Comparison of ENCODE assay signal across 13 cellular contexts in genomic region chr12:124505001-124505818, GRCh38.
DNase-seq lines count a peak whose midpoint lies in the region; ATAC-seq and TF ChIP-seq lines count a peak whose summit lies in the region.
"Had no signal": no experiment of that assay in that cellular context is flagged by ENCODE, and none has a peak within 500 bp of the region (broad histone marks: within the 10 kb centered on the region; RNA-seq: fewer than 3 reads in every experiment).

No MANE protein-coding gene starts in this region.

- H3K79me2 ChIP-seq in smooth muscle cell (ENCODE audit: low read depth), result peaks cover 92% of the 10 kb centered on the region

- H4K20me1 ChIP-seq in smooth muscle cell (ENCODE audit: low read depth), result peaks cover 100% of the 10 kb centered on the region

- H3K27ac ChIP-seq in HUES48 (ENCODE audit: low read depth, low read length), result peak overlapping the region; percentile 53
- peak overlapping the region; percentile 97 for H3K27ac ChIP-seq in RWPE2 (ENCODE audit: poor library complexity, severe bottlenecking)
- peak overlapping the region; percentile 58 to 86 (median 82) for H3K27ac ChIP-seq in esophagus squamous epithelium
- peak overlapping the region; percentile 94 for H3K27ac ChIP-seq in smooth muscle cell (ENCODE audit: low read depth)

- no peak for TF ChIP-seq POLR2A in esophagus squamous epithelium (IDR thresholded peaks at IDR 0.05)

- peaks cover 61% of the 10 kb centered on the region for H3K4me1 ChIP-seq in HUES48 (ENCODE audit: control insufficient read depth, insufficient read depth, low read length)
- peaks cover 46% of the 10 kb centered on the region for H3K4me1 ChIP-seq in RWPE2 (ENCODE audit: insufficient read depth, poor library complexity, severe bottlenecking)
- H3K4me1 ChIP-seq in esophagus squamous epithelium, result peaks cover 46 to 98% (median 55%) of the 10 kb centered on the region in 3 donors
- H3K4me1 ChIP-seq in smooth muscle cell (ENCODE audit: low read depth), result peaks cover 68% of the 10 kb centered on the region

- ATAC-seq in RWPE2 (ENCODE audit: low read depth), result no peak
- ATAC-seq in GM18520 (IDR thresholded peaks at IDR 0.05; ENCODE audit: unreplicated experiment), result no peak
- ATAC-seq: activated CD8-positive, alpha-beta T cell treated with anti-CD3 and anti-CD28 coated beads for 36 hours had no signal

- peaks cover 18% of the 10 kb centered on the region for H3F3A ChIP-seq in smooth muscle cell (ENCODE audit: low read depth)

- H3K27me3 ChIP-seq in HUES48 (ENCODE audit: control insufficient read depth, insufficient read depth, low read length) (no peaks in the 10 kb centered on the region), RWPE2 (ENCODE audit: insufficient read depth, poor library complexity, severe bottlenecking) (no peaks in the 10 kb centered on the region), esophagus squamous epithelium (no peaks in the 10 kb centered on the region), smooth muscle cell (ENCODE audit: low read depth) (no peaks in the 10 kb centered on the region)
- H3K27me3 ChIP-seq: MG63 had no signal

- WGBS in esophagus squamous epithelium, 2 donors, result 58 to 81% methylated on average over 12 to 14 of the region's 22 CpGs
- 91% methylated on average over 22 of the region's 22 CpGs for WGBS in smooth muscle cell (ENCODE audit: low lambda C conversion rate)

- no peak for DNase-seq in RWPE2 (ENCODE audit: low spot score)
- no peak for DNase-seq in esophagus squamous epithelium (lab: John Stamatoyannopoulos, UW)
- DNase-seq in smooth muscle cell (lab: John Stamatoyannopoulos, UW; ENCODE audit: unreplicated experiment), result no peak
- DNase-seq in NCI-H2227 (lab: John Stamatoyannopoulos, UW; ENCODE audit: unreplicated experiment), result no peak
- no peak for DNase-seq in germinal center (ENCODE audit: low spot score)
- DNase-seq in occipital lobe (lab: John Stamatoyannopoulos, UW), result no peak
- DNase-seq: activated CD8-positive, alpha-beta T cell treated with anti-CD3 and anti-CD28 coated beads for 36 hours; GM23248; MG63; stimulated activated CD4-positive, alpha-beta T cell treated with anti-CD3 and anti-CD28 coated beads, Interleukin-4, amount 100 ng/mL, for 1 hour; stimulated activated naive CD4-positive, alpha-beta T cell had no signal

- H3K36me3 ChIP-seq in HUES48 (ENCODE audit: control insufficient read depth, insufficient read depth, low read length), result no peaks in the 10 kb centered on the region
- peaks cover 11% of the 10 kb centered on the region; the same call in 1 of the 2 replicates for H3K36me3 ChIP-seq in RWPE2 (ENCODE audit: low read depth)
- H3K36me3 ChIP-seq in esophagus squamous epithelium, result no peaks in the 10 kb centered on the region
- H3K36me3 ChIP-seq in smooth muscle cell (ENCODE audit: low read depth), result no peaks in the 10 kb centered on the region
- H3K36me3 ChIP-seq: MG63 had no signal

- no peak for TF ChIP-seq CTCF in RWPE2 (IDR thresholded peaks at IDR 0.05; ENCODE audit: poor library complexity, severe bottlenecking)
- TF ChIP-seq CTCF in esophagus squamous epithelium (IDR thresholded peaks at IDR 0.05), result no peak
- TF ChIP-seq CTCF in smooth muscle cell (IDR thresholded peaks at IDR 0.05; ENCODE audit: borderline replicate concordance, insufficient read depth, poor library complexity, severe bottlenecking), result no peak

- H3K9me3 ChIP-seq in HUES48 (ENCODE audit: control insufficient read depth, insufficient read depth, low read length) (no peaks in the 10 kb centered on the region), RWPE2 (ENCODE audit: severe bottlenecking) (no peaks in the 10 kb centered on the region), esophagus squamous epithelium (no peaks in the 10 kb centered on the region), smooth muscle cell (replicated peaks; ENCODE audit: low read depth) (no peaks in the 10 kb centered on the region)
- H3K9me3 ChIP-seq: MG63 had no signal

- intact Hi-C loops in esophagus squamous epithelium (cut with DNase I), result no loop called here

- H3K4me2 ChIP-seq in smooth muscle cell, result no peak overlapping the region

- H3K9ac ChIP-seq in HUES48 (ENCODE audit: low read depth, low read length) (no peak overlapping the region), smooth muscle cell (ENCODE audit: low read depth) (no peak overlapping the region)

- H2AFZ ChIP-seq in smooth muscle cell (ENCODE audit: low read depth), result no peak overlapping the region
- H2AFZ ChIP-seq: GM23248 had no signal

- H3K4me3 ChIP-seq in HUES48 (ENCODE audit: low read depth, low read length), result no peak overlapping the region
- no peak overlapping the region for H3K4me3 ChIP-seq in RWPE2 (ENCODE audit: severe bottlenecking)
- H3K4me3 ChIP-seq in esophagus squamous epithelium, result no peak overlapping the region
- no peak overlapping the region for H3K4me3 ChIP-seq in smooth muscle cell
- H3K4me3 ChIP-seq: MG63 had no signal
